In the genomic region with DNA sequence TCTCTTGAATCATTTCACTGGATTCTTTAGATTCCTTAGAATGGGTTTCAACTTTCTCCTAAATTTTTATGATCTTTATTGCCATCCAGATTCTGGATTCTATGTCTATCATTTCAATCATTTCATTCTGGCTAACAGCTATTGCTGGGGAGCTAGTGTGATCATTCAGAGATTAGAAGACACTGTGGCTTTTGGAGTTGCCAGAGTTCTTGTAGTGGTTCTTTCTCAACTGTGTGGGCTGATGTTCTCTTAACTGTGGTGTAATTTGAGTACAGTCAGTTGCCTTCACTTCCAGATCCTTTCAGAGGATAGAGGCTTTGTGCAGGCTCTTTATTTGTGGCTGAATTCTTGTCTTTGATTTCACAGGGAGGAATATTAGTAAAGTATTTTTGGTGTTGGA, we compare ENCODE assay signal across 20 cellular contexts. TPM values are rescaled to one million over a fixed set of nuclear protein-coding genes. Genes with fewer than 3 reads are reported as not detected.
A peak's percentile ranks its signal among the peaks of the same experiment; 100 is the strongest.
DNase-seq lines count a peak whose midpoint lies in the region; ATAC-seq and TF ChIP-seq lines count a peak whose summit lies in the region.
"Had no signal": no experiment of that assay in that cellular context is flagged by ENCODE, and none has a peak within 500 bp of the region (broad histone marks: within the 10 kb centered on the region; RNA-seq: fewer than 3 reads in every experiment).

No MANE protein-coding gene starts in this region.

- H3K4me2 ChIP-seq in fibroblast of lung (ENCODE audit: extremely low read depth, insufficient read depth, low read length) (no peak overlapping the region), Karpas-422 (ENCODE audit: low read depth, low read length, poor library complexity, severe bottlenecking) (no peak overlapping the region)
- H3K4me2 ChIP-seq: A549 had no signal

- H3K79me2 ChIP-seq in fibroblast of lung (ENCODE audit: control insufficient read depth, insufficient read depth, low read length) (no peaks in the 10 kb centered on the region), Karpas-422 (ENCODE audit: low read length) (no peaks in the 10 kb centered on the region)

- no peaks in the 10 kb centered on the region; the same call in 1 of the 2 replicates for H3K9me2 ChIP-seq in Karpas-422 (replicated peaks; ENCODE audit: insufficient read depth, low read length)

- H3K9ac ChIP-seq in fibroblast of lung (ENCODE audit: insufficient read depth, low read length) (no peak overlapping the region), Karpas-422 (ENCODE audit: low read length) (no peak overlapping the region)

- ATAC-seq in sciatic nerve (peak; percentile 77), HG03139 (IDR thresholded peaks at IDR 0.05; ENCODE audit: unreplicated experiment) (no peak), HG03469 (IDR thresholded peaks at IDR 0.05; ENCODE audit: unreplicated experiment) (no peak)
- ATAC-seq: A549 had no signal

- TF ChIP-seq CTCF in fibroblast of lung (conservative IDR thresholded peaks at IDR 0.05 in 1 of 2, IDR thresholded peaks at IDR 0.05 in 1 of 2; ENCODE audit: low read depth in 1 of 2, low read length in 2 of 2), result no peak

- H3K4me1 ChIP-seq in fibroblast of lung (ENCODE audit: control insufficient read depth, extremely low read depth, insufficient read depth, low read length), result no peaks in the 10 kb centered on the region
- no peaks in the 10 kb centered on the region for H3K4me1 ChIP-seq in Karpas-422 (ENCODE audit: low read length)
- H3K4me1 ChIP-seq: A549, HAP-1, SJSA1 had no signal

- H3K9me3 ChIP-seq in fibroblast of lung (ENCODE audit: control insufficient read depth, insufficient read depth, low read depth, low read length) (no peaks in the 10 kb centered on the region), Karpas-422 (ENCODE audit: low read length) (no peaks in the 10 kb centered on the region)
- H3K9me3 ChIP-seq: A549, HAP-1, SJSA1 had no signal

- H3K27ac ChIP-seq in fibroblast of lung (ENCODE audit: insufficient read depth, low read length), result no peak overlapping the region
- H3K27ac ChIP-seq in Karpas-422 (ENCODE audit: low read length), result no peak overlapping the region
- H3K27ac ChIP-seq: A549, C4-2B, SJSA1 had no signal

- no peaks in the 10 kb centered on the region for H3K36me3 ChIP-seq in fibroblast of lung (ENCODE audit: control insufficient read depth, insufficient read depth, low read length)
- no peaks in the 10 kb centered on the region for H3K36me3 ChIP-seq in Karpas-422 (ENCODE audit: insufficient read depth, low read length)
- H3K36me3 ChIP-seq: HAP-1, SJSA1 had no signal

- DNase-seq in Jurkat, Clone E6-1 (ENCODE audit: low read depth, low spot score), result peak; percentile 10
- DNase-seq in amniotic epithelial cell (ENCODE audit: low read depth) (peak; percentile 49), fibroblast of lung (ENCODE audit: low read depth in 2 of 2) (peak; percentile 11 to 40), sciatic nerve (ENCODE audit: low spot score) (no peak), Karpas-422 (no peak), Ammon's horn (ENCODE audit: low spot score) (no peak)
- DNase-seq: DMS 273 treated with DMSO at 0.1 percent for 48 hours, GDM1, MV-4-11, NCI-H1417 treated with DMSO at 0.1 percent for 48 hours, NCI-H2029 treated with DMSO at 0.1 percent for 48 hours, NCI-H2171 treated with DMSO at 0.1 percent for 48 hours, NCI-H748 treated with DMSO at 0.1 percent for 48 hours had no signal

- no peak overlapping the region for H3K4me3 ChIP-seq in Jurkat, Clone E6-1 (ENCODE audit: low read length)
- H3K4me3 ChIP-seq in fibroblast of lung (replicated peaks in 1 of 4; ENCODE audit: control extremely low read depth in 1 of 4, insufficient read depth in 1 of 4, low read depth in 3 of 4, low read length in 4 of 4), result no peak overlapping the region
- no peak overlapping the region for H3K4me3 ChIP-seq in Karpas-422 (ENCODE audit: low read length)
- H3K4me3 ChIP-seq: A549, HAP-1, SJSA1 had no signal

- H2AFZ ChIP-seq in fibroblast of lung (ENCODE audit: low read length), result no peak overlapping the region
- no peak overlapping the region for H2AFZ ChIP-seq in Karpas-422 (ENCODE audit: low read length)

- H4K20me1 ChIP-seq in fibroblast of lung (ENCODE audit: control insufficient read depth, extremely low read depth, insufficient read depth, low read length), result no peaks in the 10 kb centered on the region
- H4K20me1 ChIP-seq in Karpas-422 (ENCODE audit: insufficient read depth, low read depth, low read length), result no peaks in the 10 kb centered on the region

- intact Hi-C loops in sciatic nerve (cut with DNase I), result no loop called here

- H3K27me3 ChIP-seq in fibroblast of lung (ENCODE audit: control insufficient read depth, insufficient read depth, low read length) (no peaks in the 10 kb centered on the region), Karpas-422 (ENCODE audit: low read length) (no peaks in the 10 kb centered on the region)

RNA-seq across cellular contexts. Expression of gene CSN2, which starts 12.1 kb away (rescaled TPM):
- polyA plus RNA-seq in Jurkat, Clone E6-1 (2012; ENCODE audit: insufficient read depth, insufficient read length), result not detected
- total RNA-seq in fibroblast of lung (not detected in 2 replicates), sciatic nerve (not detected)
- polyA plus RNA-seq in fibroblast of lung, result not detected in 2 replicates
- not detected in 2 replicates for polyA plus RNA-seq in fibroblast of lung (2012)
- polyA minus RNA-seq in fibroblast of lung (ENCODE audit: low replicate concordance), result not detected in 2 replicates
- not detected in 2 replicates for total RNA-seq in Karpas-422 (2014; rRNA removed; shearing (Covaris generic); ENCODE audit: low replicate concordance)
- total RNA-seq: NCI-H460, SJSA1 had no signal
- polyA plus RNA-seq: A549 had no signal

RNA-seq across cellular contexts. Expression of gene STATH, which starts 18.2 kb away (rescaled TPM):
- not detected for polyA plus RNA-seq in Jurkat, Clone E6-1 (2012; ENCODE audit: insufficient read depth, insufficient read length)
- total RNA-seq in fibroblast of lung (not detected in 2 replicates), sciatic nerve (not detected)
- polyA plus RNA-seq in fibroblast of lung, result not detected in 2 replicates
- polyA plus RNA-seq in fibroblast of lung (2012), result not detected in 2 replicates
- polyA minus RNA-seq in fibroblast of lung (ENCODE audit: low replicate concordance), result not detected in 2 replicates
- not detected in 2 replicates for total RNA-seq in Karpas-422 (2014; rRNA removed; shearing (Covaris generic); ENCODE audit: low replicate concordance)
- total RNA-seq: NCI-H460, SJSA1 had no signal
- polyA plus RNA-seq: A549 had no signal

RNA-seq across cellular contexts. Expression of gene CSN1S1, which starts 46.7 kb away (rescaled TPM):
- polyA plus RNA-seq in Jurkat, Clone E6-1 (2012; ENCODE audit: insufficient read depth, insufficient read length), result not detected
- total RNA-seq in fibroblast of lung, result not detected in 2 replicates
- polyA plus RNA-seq in fibroblast of lung, result not detected in 2 replicates
- polyA plus RNA-seq in fibroblast of lung (2012), result not detected in 2 replicates
- not detected in 2 replicates for polyA minus RNA-seq in fibroblast of lung (ENCODE audit: low replicate concordance)
- total RNA-seq in sciatic nerve, result not detected
- total RNA-seq in Karpas-422 (2014; rRNA removed; shearing (Covaris generic); ENCODE audit: low replicate concordance), result not detected in 2 replicates
- total RNA-seq: NCI-H460, SJSA1 had no signal
- polyA plus RNA-seq: A549 had no signal

RNA-seq across cellular contexts. Expression of gene HTN3, which starts 50.7 kb away (rescaled TPM):
- polyA plus RNA-seq in Jurkat, Clone E6-1 (2012; ENCODE audit: insufficient read depth, insufficient read length), result not detected
- total RNA-seq in fibroblast of lung, result not detected in 2 replicates
- not detected in 2 replicates for polyA plus RNA-seq in fibroblast of lung
- not detected in 2 replicates for polyA plus RNA-seq in fibroblast of lung (2012)
- not detected in 2 replicates for polyA minus RNA-seq in fibroblast of lung (ENCODE audit: low replicate concordance)
- total RNA-seq in sciatic nerve, result not detected
- total RNA-seq in Karpas-422 (2014; rRNA removed; shearing (Covaris generic); ENCODE audit: low replicate concordance), result not detected in 2 replicates
- total RNA-seq: NCI-H460, SJSA1 had no signal
- polyA plus RNA-seq: A549 had no signal

Comparison
In these comparisons a context has a peak if more than half of its experiments do, and no peak if none do; other contexts are left out.
1. DNase-seq: peak in Jurkat, Clone E6-1 (single experiment), amniotic epithelial cell (single experiment) and fibroblast of lung (2 of 2); none in sciatic nerve (single experiment), Karpas-422 (single experiment) and Ammon's horn (single experiment).